Comparison of ENCODE assay signal across 29 cellular contexts in genomic region chr4:49036528-49036927, GRCh38. TPM values are rescaled to one million over a fixed set of nuclear protein-coding genes. Genes with fewer than 3 reads are reported as not detected.
"Had no signal": no experiment of that assay in that cellular context is flagged by ENCODE, and none has a peak within 500 bp of the region (broad histone marks: within the 10 kb centered on the region; RNA-seq: fewer than 3 reads in every experiment).

No MANE protein-coding gene starts in this region.

- H3K36me3 ChIP-seq: ascending aorta, cardiac muscle cell, SJSA1 had no signal

- H3K4me3 ChIP-seq: ascending aorta, cardiac muscle cell, coronary artery, SJSA1 had no signal

- ATAC-seq: activated CD8-positive, alpha-beta T cell treated with anti-CD3 and anti-CD28 coated beads for 36 hours; activated T-cell treated with anti-CD3 and anti-CD28 coated beads, Interleukin-2, amount 50 U/mL, for 72 hours; activated T-helper 17 cell treated with anti-CD3 and anti-CD28 coated beads, Interleukin-2, amount 50 U/mL, for 72 hours; Panc1 had no signal

- H3K4me1 ChIP-seq: ascending aorta, SJSA1 had no signal

- H3K27me3 ChIP-seq: ascending aorta, cardiac muscle cell, SJSA1 had no signal

- H3K27ac ChIP-seq: ascending aorta, cardiac muscle cell, coronary artery, SJSA1 had no signal

- H3K9me3 ChIP-seq: ascending aorta, SJSA1 had no signal

- DNase-seq: activated CD4-positive, alpha-beta T cell treated with anti-CD3 and anti-CD28 coated beads, Interleukin-2, amount 10 ng/mL, durations not matched to agents 24 days and 14 days; activated CD4-positive, alpha-beta T cell treated with anti-CD3 and anti-CD28 coated beads, Interleukin-2, amount 50 U/mL, for 4 hours; activated CD8-positive, alpha-beta T cell treated with anti-CD3 and anti-CD28 coated beads for 36 hours; activated effector memory CD4-positive, alpha-beta T cell treated with anti-CD3 and anti-CD28 coated beads, Interleukin-2, amount 50 U/mL, for 16 hours; activated naive CD4-positive, alpha-beta T cell; activated naive CD8-positive, alpha-beta T cell treated with anti-CD3 and anti-CD28 coated beads, Interleukin-2, amount 10 ng/mL, durations not matched to agents 7 days and 5 days; activated T-cell treated with anti-CD3 and anti-CD28 coated beads, Interleukin-2, amount 50 U/mL, for 1 hour; activated T-cell treated with anti-CD3 and anti-CD28 coated beads, Interleukin-2, amount 50 U/mL, for 72 hours; amygdala; MM.1S; MV-4-11; NCI-H1105; NCI-H1417 treated with DMSO at 0.1 percent for 48 hours; NCI-H187 treated with DMSO at 0.1 percent for 48 hours; NCI-H2081 treated with DMSO at 0.1 percent for 48 hours; NCI-H345; NCI-H524 treated with DMSO at 0.1 percent for 48 hours; SHP77 had no signal

RNA-seq across cellular contexts. Expression of gene CWH43, which starts 50.5 kb away (rescaled TPM):
- total RNA-seq: activated CD4-positive, alpha-beta T cell treated with anti-CD3 and anti-CD28 coated beads, Interleukin-2, amount 10 ng/mL, durations not matched to agents 24 days and 14 days; activated CD8-positive, alpha-beta memory T cell treated with anti-CD3 and anti-CD28 coated beads for 36 hours; activated CD8-positive, alpha-beta T cell treated with anti-CD3 and anti-CD28 coated beads for 36 hours; activated naive CD8-positive, alpha-beta T cell treated with anti-CD3 and anti-CD28 coated beads, Interleukin-2, amount 10 ng/mL, durations not matched to agents 7 days and 5 days; activated T-cell treated with anti-CD3 and anti-CD28 coated beads, Interleukin-2, amount 50 U/mL, for 72 hours; activated T-helper 17 cell treated with anti-CD3 and anti-CD28 coated beads, Interleukin-2, amount 50 U/mL, for 72 hours; ascending aorta; cardiac muscle cell; LHCN-M2; NCI-H460; RPMI7951; SJSA1; T-helper 1 cell treated with Interleukin-12 subunit alpha and Interleukin-12 subunit beta and Interleukin-4 antibody, amounts not matched to agents 30 ng/mL and 1 ng/mL, for 36 hours had no signal
- polyA plus RNA-seq: cardiac muscle cell had no signal
